In genomic region chr15:60733196-60733595, GRCh38 we compare ENCODE assay signal across 1 cellular context.
TF ChIP-seq lines count a peak whose summit lies in the region.

No MANE protein-coding gene starts in this region.

TF ChIP-seq in WTC11, 78 proteins besides CTCF, POLR2A, EP300 and RAD21 (continued from another document):
- no peak for TF ChIP-seq GRHL2 (CRISPR knock-in tag; IDR thresholded peaks at IDR 0.05; ENCODE audit: insufficient replicate concordance, severe bottlenecking)
